2 cellular contexts compared by ENCODE assay signal in the genomic region with DNA sequence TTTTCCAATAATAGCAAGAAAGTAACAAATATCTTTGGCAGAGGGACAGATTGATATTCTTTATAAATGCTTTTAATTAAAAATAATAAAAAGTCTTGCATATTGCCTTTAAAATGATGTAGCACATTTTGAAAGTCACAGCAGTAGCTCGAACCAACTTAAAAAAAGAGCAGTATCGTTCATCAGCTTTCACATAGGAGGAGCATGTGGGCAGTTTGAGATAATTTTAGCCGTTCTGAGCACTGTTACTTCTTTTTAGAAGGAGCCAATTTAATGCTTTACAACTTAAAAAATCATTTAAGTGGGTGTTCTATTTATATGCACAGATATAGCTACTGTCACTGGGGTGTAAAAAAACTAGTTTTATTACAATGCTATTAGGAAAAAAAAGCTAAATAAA.
"Had no signal": no experiment of that assay in that cellular context is flagged by ENCODE, and none has a peak within 500 bp of the region (broad histone marks: within the 10 kb centered on the region; RNA-seq: fewer than 3 reads in every experiment).

No MANE protein-coding gene starts in this region.

- H3K4me3 Mint-ChIP-seq: IgD-negative memory B cell had no signal

- H3K36me3 Mint-ChIP-seq: IgD-negative memory B cell had no signal

- DNase-seq: IMR-90 had no signal

- H3K27me3 Mint-ChIP-seq: IgD-negative memory B cell had no signal

- H3K27ac Mint-ChIP-seq: IgD-negative memory B cell had no signal

- H3K4me1 Mint-ChIP-seq: IgD-negative memory B cell had no signal
